ENCODE assay signal across 19 cellular contexts in genomic region chr18:46252754-46253153, GRCh38.
DNase-seq lines count a peak whose midpoint lies in the region; ATAC-seq and TF ChIP-seq lines count a peak whose summit lies in the region.
"Had no signal": no experiment of that assay in that cellular context is flagged by ENCODE, and none has a peak within 500 bp of the region (broad histone marks: within the 10 kb centered on the region; RNA-seq: fewer than 3 reads in every experiment).

No MANE protein-coding gene starts in this region.

- no peak overlapping the region for H2BK15ac ChIP-seq in mesenchymal stem cell (ENCODE audit: low read depth, poor library complexity, severe bottlenecking)

- peaks cover 5% of the 10 kb centered on the region for H3K79me1 ChIP-seq in mesenchymal stem cell (replicated peaks; ENCODE audit: low read length, poor library complexity, severe bottlenecking)

- peaks cover 68% of the 10 kb centered on the region for H3K36me3 Mint-ChIP-seq in CD4-positive, alpha-beta T cell (ENCODE audit: low read depth)
- peaks cover 73% of the 10 kb centered on the region for H3K36me3 Mint-ChIP-seq in activated naive CD8-positive, alpha-beta T cell treated with anti-CD3 and anti-CD28 coated beads for 36 hours

- peaks cover 58% of the 10 kb centered on the region for H3K4me1 Mint-ChIP-seq in CD4-positive, alpha-beta T cell (ENCODE audit: low read depth)
- H3K4me1 Mint-ChIP-seq in activated naive CD8-positive, alpha-beta T cell treated with anti-CD3 and anti-CD28 coated beads for 36 hours, result peaks cover 67% of the 10 kb centered on the region

- no peak for ATAC-seq in CD4-positive, alpha-beta T cell (ENCODE audit: poor library complexity)
- no peak for ATAC-seq in GM19395 (IDR thresholded peaks at IDR 0.05; ENCODE audit: unreplicated experiment)
- ATAC-seq in GM21515 (IDR thresholded peaks at IDR 0.05; ENCODE audit: unreplicated experiment), result no peak
- ATAC-seq: foreskin keratinocyte, HepG2, left colon, mucosa of descending colon, Right ventricle myocardium inferior, sciatic nerve had no signal

- BruUV-seq in A673 (replicated peaks; lab: Mats Ljungman, UMichigan), result no TSS peak

- H3K27me3 ChIP-seq in A673 (replicated peaks; ENCODE audit: insufficient read depth, low read depth, low read length, poor library complexity), result no peaks in the 10 kb centered on the region
- no peaks in the 10 kb centered on the region for H3K27me3 ChIP-seq in CD4-positive, alpha-beta T cell (ENCODE audit: control insufficient read depth, insufficient read depth, low read length)
- H3K27me3 ChIP-seq in mesenchymal stem cell (ENCODE audit: control insufficient read depth in 1 of 2, insufficient read depth in 1 of 2, low read length in 2 of 2), result no peaks in the 10 kb centered on the region
- H3K27me3 ChIP-seq: foreskin keratinocyte, ovary had no signal

- DNase-seq in A673 (ENCODE audit: low spot score) (no peak), mesenchymal stem cell (peak; percentile 39), NCI-H82 (lab: John Stamatoyannopoulos, UW) (no peak)
- DNase-seq in CD4-positive, alpha-beta T cell, result no peak
- no peak for DNase-seq in activated naive CD8-positive, alpha-beta T cell treated with anti-CD3 and anti-CD28 coated beads for 36 hours
- DNase-seq: activated CD4-positive, alpha-beta T cell treated with anti-CD3 and anti-CD28 coated beads for 1 hour; activated T-cell treated with anti-CD3 and anti-CD28 coated beads, Interleukin-2, amount 50 U/mL, for 1 hour; AML-193; amniotic stem cell; left colon; mucosa of descending colon; NCI-H187; ovary had no signal

- no peak overlapping the region for H3K4me3 Mint-ChIP-seq in CD4-positive, alpha-beta T cell
- no peak overlapping the region for H3K4me3 Mint-ChIP-seq in activated naive CD8-positive, alpha-beta T cell treated with anti-CD3 and anti-CD28 coated beads for 36 hours

- H3K27ac Mint-ChIP-seq in CD4-positive, alpha-beta T cell, result peak overlapping the region; percentile 37
- H3K27ac Mint-ChIP-seq in activated naive CD8-positive, alpha-beta T cell treated with anti-CD3 and anti-CD28 coated beads for 36 hours, result peak overlapping the region; percentile 77

- peak overlapping the region; percentile 12 for H3K27ac ChIP-seq in A673 (ENCODE audit: low read depth, low read length, poor library complexity, severe bottlenecking)
- H3K27ac ChIP-seq in CD4-positive, alpha-beta T cell (ENCODE audit: low read depth, low read length), result no peak overlapping the region
- H3K27ac ChIP-seq in mesenchymal stem cell (ENCODE audit: low read length, poor library complexity, severe bottlenecking), result no peak overlapping the region
- H3K27ac ChIP-seq: foreskin keratinocyte, ovary had no signal

- H3K9me3 ChIP-seq in A673 (ENCODE audit: low read depth, low read length, poor library complexity, severe bottlenecking) (no peaks in the 10 kb centered on the region), mesenchymal stem cell (ENCODE audit: control insufficient read depth, low read length) (no peaks in the 10 kb centered on the region)
- no peaks in the 10 kb centered on the region for H3K9me3 ChIP-seq in CD4-positive, alpha-beta T cell (ENCODE audit: control insufficient read depth, low read length)
- H3K9me3 ChIP-seq: mucosa of descending colon, ovary had no signal

- no peak overlapping the region for H3K18ac ChIP-seq in mesenchymal stem cell (ENCODE audit: low read depth in 1 of 2, low read length in 2 of 2)

- no peak overlapping the region for H3K23ac ChIP-seq in mesenchymal stem cell (ENCODE audit: low read length in 2 of 2)

- intact Hi-C loops in A673 (cut with micrococcal nuclease; ENCODE audit: unreplicated experiment), result no loop called here
- intact Hi-C loops in CD4-positive, alpha-beta T cell (cut with DNase I, micrococcal nuclease), result loop anchor here (5.0 to 10.0 kb wide), 3 partner anchors 40 to 662 kb away; partner anchors contain the start of genes KATNAL2 (in 1 of the 2) and PIAS2 (in 1 of the 2)

- H3K9me3 Mint-ChIP-seq in CD4-positive, alpha-beta T cell, result no peaks in the 10 kb centered on the region
- H3K9me3 Mint-ChIP-seq in activated naive CD8-positive, alpha-beta T cell treated with anti-CD3 and anti-CD28 coated beads for 36 hours, result peaks cover 1% of the 10 kb centered on the region

- H4K8ac ChIP-seq in mesenchymal stem cell (ENCODE audit: low read length), result no peak overlapping the region

- no peak overlapping the region for H3K4ac ChIP-seq in mesenchymal stem cell (ENCODE audit: low read depth in 1 of 2, low read length in 2 of 2)

- peaks cover 18% of the 10 kb centered on the region for H3K4me1 ChIP-seq in A673 (ENCODE audit: insufficient read depth, low read length, poor library complexity, severe bottlenecking)
- peaks cover 12% of the 10 kb centered on the region for H3K4me1 ChIP-seq in mesenchymal stem cell (ENCODE audit: control insufficient read depth, insufficient read depth, low read depth, low read length)

- H2BK5ac ChIP-seq in mesenchymal stem cell (ENCODE audit: low read depth, low read length, poor library complexity, severe bottlenecking), result no peak overlapping the region

- CTCF ChIA-PET in A673 (lab: Charles Lee), result no interaction called here
- CTCF ChIA-PET in CD4-positive, alpha-beta T cell (lab: Charles Lee), result interaction anchor here (2.1 kb wide), 1 partner anchor 79 kb away, joined by 5 read pairs; a partner anchor contains a TSS

- H2BK120ac ChIP-seq in mesenchymal stem cell (ENCODE audit: low read depth, low read length), result no peak overlapping the region

- H3K9ac ChIP-seq in mesenchymal stem cell (ENCODE audit: low read length), result no peak overlapping the region

- POLR2A ChIA-PET in A673 (lab: Charles Lee; ENCODE audit: low non-redundant PET), result no interaction called here
- POLR2A ChIA-PET in CD4-positive, alpha-beta T cell (lab: Charles Lee), result no interaction called here

- H2AFZ ChIP-seq in mesenchymal stem cell (ENCODE audit: low read depth, low read length), result no peak overlapping the region

- H3K27me3 Mint-ChIP-seq in CD4-positive, alpha-beta T cell, result no peaks in the 10 kb centered on the region
- H3K27me3 Mint-ChIP-seq in activated naive CD8-positive, alpha-beta T cell treated with anti-CD3 and anti-CD28 coated beads for 36 hours, result peaks cover 4% of the 10 kb centered on the region

- H2BK12ac ChIP-seq in mesenchymal stem cell (ENCODE audit: low read length in 2 of 2), result no peak overlapping the region

- no peak overlapping the region for H3K4me2 ChIP-seq in mesenchymal stem cell (ENCODE audit: low read length, poor library complexity, severe bottlenecking)

- H3K36me3 ChIP-seq in A673 (ENCODE audit: insufficient read depth, low read length, poor library complexity, severe bottlenecking) (peaks cover 3% of the 10 kb centered on the region), mesenchymal stem cell (ENCODE audit: control insufficient read depth in 1 of 2, insufficient read depth in 2 of 2, low read depth in 1 of 2, low read length in 2 of 2) (peaks cover 3 to 5% of the 10 kb centered on the region in 2 experiments)
- H3K36me3 ChIP-seq: ovary had no signal

- no peak for TF ChIP-seq CTCF in A673 (conservative IDR thresholded peaks at IDR 0.05; ENCODE audit: low read depth, low read length)
- no peak for TF ChIP-seq CTCF in CD4-positive, alpha-beta T cell (IDR thresholded peaks at IDR 0.05)

- 83% methylated on average over 2 of the region's 2 CpGs for WGBS in mesenchymal stem cell

- H2AK5ac ChIP-seq in mesenchymal stem cell (ENCODE audit: low read length, severe bottlenecking), result no peak overlapping the region

- no peak overlapping the region for H3K14ac ChIP-seq in mesenchymal stem cell (ENCODE audit: low read length in 2 of 2)

- H4K91ac ChIP-seq in mesenchymal stem cell (ENCODE audit: low read length), result no peak overlapping the region

- H3K4me3 ChIP-seq in A673 (ENCODE audit: low read depth, low read length, poor library complexity, severe bottlenecking), result no peak overlapping the region
- H3K4me3 ChIP-seq in mesenchymal stem cell (ENCODE audit: insufficient read depth in 1 of 2, low read depth in 1 of 2, low read length in 2 of 2), result no peak overlapping the region
- H3K4me3 ChIP-seq: mucosa of descending colon, ovary had no signal
